In the genomic region with DNA sequence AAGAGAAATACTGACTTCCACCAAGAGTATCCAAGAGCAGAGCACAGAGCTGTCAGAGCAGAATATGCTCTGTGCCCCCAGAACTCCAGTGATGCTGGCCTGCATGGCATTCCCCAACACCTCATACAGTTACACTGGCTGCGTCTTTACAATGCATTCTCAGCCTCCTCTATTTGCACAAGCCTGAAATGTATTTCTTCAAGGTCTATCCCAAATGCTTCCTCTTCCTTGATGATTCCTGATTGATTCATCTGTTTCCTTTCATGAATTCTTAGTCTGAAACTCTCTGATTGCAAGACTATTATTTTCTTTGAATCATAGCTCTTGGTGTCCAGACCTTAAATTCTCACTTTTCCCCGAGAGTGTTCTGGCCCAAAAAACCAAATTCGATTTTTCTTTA, we compare ENCODE assay signal across 23 cellular contexts.
DNase-seq lines count a peak whose midpoint lies in the region; ATAC-seq, FAIRE-seq and TF ChIP-seq lines count a peak whose summit lies in the region.
"Had no signal": no experiment of that assay in that cellular context is flagged by ENCODE, and none has a peak within 500 bp of the region (broad histone marks: within the 10 kb centered on the region; RNA-seq: fewer than 3 reads in every experiment).

No MANE protein-coding gene starts in this region.

- WGBS in HepG2 (ENCODE audit: low lambda C conversion rate) = 25% methylated on average over 3 of the region's 3 CpGs
- WGBS in right lobe of liver (ENCODE audit: insufficient coverage, low coverage, low lambda C conversion rate, missing lambda C conversion rate) = 69% methylated on average over 3 of the region's 3 CpGs

- no peak overlapping the region for H3K4me3 ChIP-seq in HepG2 (replicated peaks in 1 of 3; ENCODE audit: insufficient read depth in 1 of 3, low read depth in 2 of 3, low read length in 3 of 3)
- H3K4me3 ChIP-seq in right lobe of liver = no peak overlapping the region
- H3K4me3 ChIP-seq in keratinocyte (ENCODE audit: control insufficient read depth in 2 of 3, extremely low read depth in 1 of 3, insufficient read depth in 2 of 3, low read depth in 1 of 3, low read length in 3 of 3) = no peak overlapping the region
- H3K4me3 ChIP-seq in A673 (ENCODE audit: low read depth, low read length, poor library complexity, severe bottlenecking) = no peak overlapping the region
- H3K4me3 ChIP-seq: SK-N-MC had no signal

- TF ChIP-seq CTCF in HepG2 (CRISPR knock-in tag; IDR thresholded peaks at IDR 0.05) (no peak), right lobe of liver (IDR thresholded peaks at IDR 0.05) (no peak), keratinocyte (optimal IDR thresholded peaks at IDR 0.05 in 1 of 3, IDR thresholded peaks at IDR 0.05 in 1 of 3, conservative IDR thresholded peaks at IDR 0.05 in 1 of 3; ENCODE audit: extremely low read depth in 1 of 3, insufficient read depth in 2 of 3, low read length in 3 of 3) (no peak), A673 (conservative IDR thresholded peaks at IDR 0.05; ENCODE audit: low read depth, low read length) (no peak)

- in situ Hi-C loops in HepG2 (cut with HindIII; ENCODE audit: extremely low pct_ligation_motif_present, low pct_unique_long_range_greater_than_20kb) = no loop called here

- peak overlapping the region; percentile 21 for H2AFZ ChIP-seq in HepG2 (ENCODE audit: low read length)
- H2AFZ ChIP-seq in keratinocyte (ENCODE audit: control insufficient read depth, low read length) = no peak overlapping the region

- no peaks in the 10 kb centered on the region for H3K9me3 Mint-ChIP-seq in activated naive CD4-positive, alpha-beta T cell treated with anti-CD3 and anti-CD28 coated beads, Interleukin-2, amount 10 ng/mL, durations not matched to agents 7 days and 5 days

- H3K9ac ChIP-seq in HepG2 (ENCODE audit: insufficient read depth, low read depth, low read length) = no peak overlapping the region
- H3K9ac ChIP-seq in keratinocyte (ENCODE audit: control insufficient read depth, extremely low read depth, insufficient read depth, low read length) = no peak overlapping the region

- H3K36me3 ChIP-seq in HepG2 (replicated peaks in 1 of 2; ENCODE audit: control insufficient read depth in 1 of 2, insufficient read depth in 2 of 2, low read length in 2 of 2) = no peaks in the 10 kb centered on the region
- H3K36me3 ChIP-seq in right lobe of liver = no peaks in the 10 kb centered on the region
- H3K36me3 ChIP-seq in keratinocyte (ENCODE audit: control insufficient read depth in 2 of 2, extremely low read depth in 1 of 2, insufficient read depth in 2 of 2, low read length in 2 of 2) = no peaks in the 10 kb centered on the region
- no peaks in the 10 kb centered on the region for H3K36me3 ChIP-seq in A673 (ENCODE audit: insufficient read depth, low read length, poor library complexity, severe bottlenecking)

- BruUV-seq in HepG2 (replicated peaks; lab: Mats Ljungman, UMichigan) = no TSS peak
- BruUV-seq in A673 (replicated peaks; lab: Mats Ljungman, UMichigan) = no TSS peak

- ATAC-seq in HepG2 (no peak; the same call in 2 of the 3 replicates), right lobe of liver (no peak), HG03045 (IDR thresholded peaks at IDR 0.05; ENCODE audit: unreplicated experiment) (no peak)
- ATAC-seq: HCT116, Panc1 had no signal

- H4K20me1 ChIP-seq in HepG2 (ENCODE audit: insufficient read depth, low read length) (no peaks in the 10 kb centered on the region), keratinocyte (ENCODE audit: control insufficient read depth, extremely low read depth, insufficient read depth, low read length) (no peaks in the 10 kb centered on the region)

- TF ChIP-seq EP300 in HepG2 (IDR thresholded peaks at IDR 0.05; ENCODE audit: low read depth in 2 of 2, low read length in 2 of 2) = no peak
- TF ChIP-seq EP300 in HepG2 (CRISPR knock-in tag; IDR thresholded peaks at IDR 0.05; ENCODE audit: borderline replicate concordance) = no peak

- H3K79me2 ChIP-seq in HepG2 (ENCODE audit: insufficient read depth, low read length) (no peaks in the 10 kb centered on the region), keratinocyte (ENCODE audit: control insufficient read depth, insufficient read depth, low read length) (no peaks in the 10 kb centered on the region)

- TF ChIP-seq POLR2A in HepG2 (IDR thresholded peaks at IDR 0.05; ENCODE audit: insufficient read depth in 1 of 2, low read depth in 2 of 2, low read length in 2 of 2) = no peak
- no peak for TF ChIP-seq POLR2A in right lobe of liver (IDR thresholded peaks at IDR 0.05)

- no peaks in the 10 kb centered on the region for H3K27me3 Mint-ChIP-seq in activated naive CD4-positive, alpha-beta T cell treated with anti-CD3 and anti-CD28 coated beads, Interleukin-2, amount 10 ng/mL, durations not matched to agents 7 days and 5 days
- H3K27me3 Mint-ChIP-seq: CD4-positive, CD25-positive, alpha-beta regulatory T cell had no signal

- POLR2A ChIA-PET in HepG2 (lab: Yijun Ruan, JAX) (no interaction called here), A673 (lab: Charles Lee; ENCODE audit: low non-redundant PET) (no interaction called here)

- TF ChIP-seq RAD21 in HepG2 (CRISPR knock-in tag; IDR thresholded peaks at IDR 0.05) = no peak

- H3K27ac ChIP-seq in HepG2 (ENCODE audit: extremely low read length, insufficient read depth, low read length) = no peak overlapping the region
- no peak overlapping the region for H3K27ac ChIP-seq in right lobe of liver
- no peak overlapping the region for H3K27ac ChIP-seq in keratinocyte (ENCODE audit: control insufficient read depth, insufficient read depth, low read length)
- H3K27ac ChIP-seq in A673 (ENCODE audit: low read depth, low read length, poor library complexity, severe bottlenecking) = no peak overlapping the region
- H3K27ac ChIP-seq: 22Rv1, HL-60, SK-N-MC had no signal

- CTCF ChIA-PET in HepG2 (lab: Yijun Ruan, JAX; ENCODE audit: low intra/inter-chr PET ratio, low total read pairs) (no interaction called here), A673 (lab: Charles Lee) (no interaction called here)
- CTCF ChIA-PET in activated naive CD4-positive, alpha-beta T cell treated with anti-CD3 and anti-CD28 coated beads, Interleukin-2, amount 10 ng/mL, durations not matched to agents 7 days and 5 days (lab: Charles Lee) = no interaction called here

- H3K27me3 ChIP-seq in HepG2 (ENCODE audit: control insufficient read depth in 1 of 2, insufficient read depth in 2 of 2, low read length in 2 of 2) = no peaks in the 10 kb centered on the region
- H3K27me3 ChIP-seq in right lobe of liver = no peaks in the 10 kb centered on the region
- no peaks in the 10 kb centered on the region for H3K27me3 ChIP-seq in keratinocyte (ENCODE audit: control insufficient read depth, extremely low read depth, insufficient read depth, low read length)
- peaks cover 46% of the 10 kb centered on the region for H3K27me3 ChIP-seq in A673 (replicated peaks; ENCODE audit: insufficient read depth, low read depth, low read length, poor library complexity)

- H3K4me2 ChIP-seq in HepG2 (ENCODE audit: low read depth, low read length) (no peak overlapping the region), keratinocyte (ENCODE audit: control insufficient read depth, extremely low read depth, insufficient read depth, low read depth, low read length) (no peak overlapping the region)

- dilution Hi-C loops in keratinocyte (cut with MboI; ENCODE audit: extremely low pct_ligation_motif_present, low sequenced_read_pairs) = no loop called here

- no peaks in the 10 kb centered on the region for H3K9me3 ChIP-seq in HepG2 (ENCODE audit: low read length)
- H3K9me3 ChIP-seq in right lobe of liver = no peaks in the 10 kb centered on the region
- no peaks in the 10 kb centered on the region for H3K9me3 ChIP-seq in keratinocyte (ENCODE audit: control insufficient read depth, low read depth, low read length)
- H3K9me3 ChIP-seq in A673 (ENCODE audit: low read depth, low read length, poor library complexity, severe bottlenecking) = no peaks in the 10 kb centered on the region

- H3K36me3 Mint-ChIP-seq in activated naive CD4-positive, alpha-beta T cell treated with anti-CD3 and anti-CD28 coated beads, Interleukin-2, amount 10 ng/mL, durations not matched to agents 7 days and 5 days = no peaks in the 10 kb centered on the region
- H3K36me3 Mint-ChIP-seq: CD4-positive, CD25-positive, alpha-beta regulatory T cell had no signal

- intact Hi-C loops in HepG2 (cut with micrococcal nuclease; ENCODE audit: unreplicated experiment) (no loop called here), right lobe of liver (cut with DNase I) (no loop called here), A673 (cut with micrococcal nuclease; ENCODE audit: unreplicated experiment) (no loop called here)

- H3K4me1 ChIP-seq in HepG2 (ENCODE audit: insufficient read depth, low read length) (peaks cover 30% of the 10 kb centered on the region), right lobe of liver (no peaks in the 10 kb centered on the region), keratinocyte (ENCODE audit: control insufficient read depth, extremely low read depth, insufficient read depth, low read length) (no peaks in the 10 kb centered on the region), A673 (ENCODE audit: insufficient read depth, low read length, poor library complexity, severe bottlenecking) (no peaks in the 10 kb centered on the region)

- H3K4me3 Mint-ChIP-seq in activated naive CD4-positive, alpha-beta T cell treated with anti-CD3 and anti-CD28 coated beads, Interleukin-2, amount 10 ng/mL, durations not matched to agents 7 days and 5 days = no peak overlapping the region
- H3K4me3 Mint-ChIP-seq: CD4-positive, CD25-positive, alpha-beta regulatory T cell had no signal

- no peaks in the 10 kb centered on the region for H3K9me1 ChIP-seq in keratinocyte (ENCODE audit: control insufficient read depth, extremely low read depth, insufficient read depth, low read length)

- H3K27ac Mint-ChIP-seq in activated naive CD4-positive, alpha-beta T cell treated with anti-CD3 and anti-CD28 coated beads, Interleukin-2, amount 10 ng/mL, durations not matched to agents 7 days and 5 days = no peak overlapping the region
- H3K27ac Mint-ChIP-seq: CD4-positive, CD25-positive, alpha-beta regulatory T cell had no signal

- no peak for FAIRE-seq in HepG2 (lab: Jason Lieb, UNC)
- peak; percentile 71 for FAIRE-seq in keratinocyte (lab: Jason Lieb, UNC)
- FAIRE-seq: GM19239, HTR-8/SVneo had no signal

- H3K4me1 Mint-ChIP-seq in activated naive CD4-positive, alpha-beta T cell treated with anti-CD3 and anti-CD28 coated beads, Interleukin-2, amount 10 ng/mL, durations not matched to agents 7 days and 5 days = no peaks in the 10 kb centered on the region
- H3K4me1 Mint-ChIP-seq: CD4-positive, CD25-positive, alpha-beta regulatory T cell had no signal

- DNase-seq in HepG2 (ENCODE audit: low spot score) (no peak), right lobe of liver (no peak), dermis blood vessel endothelial cell (peak; percentile 59), keratinocyte (ENCODE audit: low read depth, low spot score) (no peak), A673 (ENCODE audit: low spot score) (no peak)
- no peak for DNase-seq in activated naive CD4-positive, alpha-beta T cell treated with anti-CD3 and anti-CD28 coated beads, Interleukin-2, amount 10 ng/mL, durations not matched to agents 7 days and 5 days
- DNase-seq: CD4-positive, CD25-positive, alpha-beta regulatory T cell; DMS153; DND-41; KBM-7; NCI-H1105 treated with DMSO at 0.1 percent for 48 hours; NCI-H2029; NCI-H446; NCI-H526 treated with DMSO at 0.1 percent for 48 hours; SIG-M5 had no signal

TF ChIP-seq in HepG2, 621 proteins besides CTCF, POLR2A, EP300 and RAD21 (continues in another document):
- TF ChIP-seq NR3C1 (CRISPR knock-in tag; IDR thresholded peaks at IDR 0.05) = no peak
